8 cellular contexts compared by ENCODE assay signal in the genomic region with DNA sequence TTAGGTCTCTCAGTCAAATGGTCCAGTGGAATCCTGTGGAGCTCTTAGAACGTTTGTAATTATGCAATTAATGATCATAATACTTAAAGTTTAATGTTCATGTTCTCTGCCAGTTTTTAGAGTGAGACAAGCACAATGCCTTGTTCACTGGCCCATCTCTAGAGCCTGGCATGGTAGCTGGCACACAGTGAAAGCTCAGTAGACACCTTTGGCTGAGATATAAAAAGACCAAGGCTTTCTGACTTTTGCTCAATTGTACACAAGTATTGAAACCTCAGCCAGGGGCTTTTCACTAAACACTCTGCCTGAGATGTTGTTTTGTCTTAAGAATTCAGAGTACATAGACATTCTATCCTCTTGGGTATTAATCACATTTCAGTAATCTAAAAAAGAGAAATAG.
DNase-seq lines count a peak whose midpoint lies in the region; ATAC-seq and TF ChIP-seq lines count a peak whose summit lies in the region.

No MANE protein-coding gene starts in this region.

- no peak overlapping the region for H3K4me3 ChIP-seq in thyroid gland (replicated peaks in 1 of 3)

- H3K9me3 ChIP-seq in thyroid gland: no peaks in the 10 kb centered on the region

- no peaks in the 10 kb centered on the region for H3K9me3 Mint-ChIP-seq in activated T-cell treated with anti-CD3 and anti-CD28 coated beads, Interleukin-2, amount 50 U/mL, for 24 hours
- peaks cover 11% of the 10 kb centered on the region for H3K9me3 Mint-ChIP-seq in type B pancreatic cell

- H3K4me3 Mint-ChIP-seq in activated T-cell treated with anti-CD3 and anti-CD28 coated beads, Interleukin-2, amount 50 U/mL, for 24 hours: no peak overlapping the region
- H3K4me3 Mint-ChIP-seq in type B pancreatic cell: no peak overlapping the region

- H3K27me3 ChIP-seq in thyroid gland: no peaks in the 10 kb centered on the region

- no peak for DNase-seq in activated T-cell treated with anti-CD3 and anti-CD28 coated beads, Interleukin-2, amount 50 U/mL, for 24 hours
- DNase-seq in activated T-cell treated with anti-CD3 and anti-CD28 coated beads, Interleukin-2, amount 50 U/mL, for 48 hours: no peak
- DNase-seq in cerebellar cortex (ENCODE audit: low spot score) (peak; percentile 24), type B pancreatic cell (ENCODE audit: extremely low spot score, unreplicated experiment) (no peak), thyroid gland (no peak), head of caudate nucleus (no peak), NCI-H1436 (lab: John Stamatoyannopoulos, UW) (no peak)

- no peak for TF ChIP-seq POLR2A in thyroid gland (IDR thresholded peaks at IDR 0.05)

- peaks cover 53% of the 10 kb centered on the region for H3K4me1 Mint-ChIP-seq in activated T-cell treated with anti-CD3 and anti-CD28 coated beads, Interleukin-2, amount 50 U/mL, for 24 hours (ENCODE audit: low read depth)
- H3K4me1 Mint-ChIP-seq in type B pancreatic cell (ENCODE audit: unreplicated experiment): peaks cover 52% of the 10 kb centered on the region

- no peak overlapping the region for H3K27ac ChIP-seq in thyroid gland

- intact Hi-C loops in thyroid gland (cut with DNase I): no loop called here
- intact Hi-C loops in head of caudate nucleus (cut with DNase I): no loop called here

- no peaks in the 10 kb centered on the region for H3K36me3 ChIP-seq in thyroid gland

- H3K27ac Mint-ChIP-seq in activated T-cell treated with anti-CD3 and anti-CD28 coated beads, Interleukin-2, amount 50 U/mL, for 24 hours: peak overlapping the region; percentile 69
- peak overlapping the region; percentile 11 for H3K27ac Mint-ChIP-seq in type B pancreatic cell

- ATAC-seq in HG03064 (IDR thresholded peaks at IDR 0.05; ENCODE audit: low read depth, unreplicated experiment): peak; percentile 50

- H3K27me3 Mint-ChIP-seq in activated T-cell treated with anti-CD3 and anti-CD28 coated beads, Interleukin-2, amount 50 U/mL, for 24 hours: no peaks in the 10 kb centered on the region
- H3K27me3 Mint-ChIP-seq in type B pancreatic cell: no peaks in the 10 kb centered on the region

- TF ChIP-seq CTCF in type B pancreatic cell (conservative IDR thresholded peaks at IDR 0.05): no peak
- TF ChIP-seq CTCF in thyroid gland (IDR thresholded peaks at IDR 0.05): no peak

- WGBS in thyroid gland, 2 donors: 39 to 43% methylated on average over 1 of the region's 1 CpG

- H3K4me1 ChIP-seq in thyroid gland: peaks cover 0 to 8% of the 10 kb centered on the region in 2 donors

- H3K36me3 Mint-ChIP-seq in activated T-cell treated with anti-CD3 and anti-CD28 coated beads, Interleukin-2, amount 50 U/mL, for 24 hours (ENCODE audit: low read depth): no peaks in the 10 kb centered on the region
- H3K36me3 Mint-ChIP-seq in type B pancreatic cell: no peaks in the 10 kb centered on the region
